ENCODE assay signal across 20 cellular contexts in genomic region chr2:36425771-36426340, GRCh38.
DNase-seq lines count a peak whose midpoint lies in the region; ATAC-seq and TF ChIP-seq lines count a peak whose summit lies in the region.
"Had no signal": no experiment of that assay in that cellular context is flagged by ENCODE, and none has a peak within 500 bp of the region (broad histone marks: within the 10 kb centered on the region; RNA-seq: fewer than 3 reads in every experiment).

No MANE protein-coding gene starts in this region.

- dilution Hi-C loops in mammary epithelial cell (cut with HindIII; ENCODE audit: low sequenced_read_pairs), result no loop called here

- no peaks in the 10 kb centered on the region for H4K20me1 ChIP-seq in mammary epithelial cell (ENCODE audit: insufficient read depth, low read length)

- ATAC-seq in GM18907 (IDR thresholded peaks at IDR 0.05; ENCODE audit: unreplicated experiment) (peak; percentile 46), HG02678 (IDR thresholded peaks at IDR 0.05; ENCODE audit: unreplicated experiment) (no peak)
- ATAC-seq in activated T-helper 17 cell treated with anti-CD3 and anti-CD28 coated beads, Interleukin-2, amount 50 U/mL, for 72 hours (replicated peaks), result peak; percentile 31
- ATAC-seq: CD8-positive, alpha-beta T cell had no signal

- H3K27me3 Mint-ChIP-seq in activated T-helper 17 cell treated with anti-CD3 and anti-CD28 coated beads, Interleukin-2, amount 50 U/mL, for 72 hours, result no peaks in the 10 kb centered on the region

- CTCF ChIA-PET in mammary epithelial cell (lab: Charles Lee; ENCODE audit: low non-redundant PET), result no interaction called here

- WGBS in mammary epithelial cell (ENCODE audit: low coverage, missing lambda C conversion rate), result 96% methylated on average over 3 of the region's 3 CpGs

- H3K27ac ChIP-seq in mammary epithelial cell (ENCODE audit: insufficient read depth, low read depth, low read length), result no peak overlapping the region
- H3K27ac ChIP-seq: 22Rv1; BLaER1 treated with 17β-estradiol and CSF1 and Interleukin-3, amounts not matched to agents 10 nM and 100 nM; Peyer's patch had no signal

- DNase-seq in AG08395 (ENCODE audit: low spot score) (peak; percentile 32), fibroblast of the aortic adventitia (ENCODE audit: low read depth) (peak; percentile 44), mammary epithelial cell (no peak), KG1 (lab: John Stamatoyannopoulos, UW) (no peak)
- no peak for DNase-seq in effector CD8-positive, alpha-beta T cell (lab: John Stamatoyannopoulos, UW)
- DNase-seq: CD8-positive, alpha-beta T cell; DMS79; H9; MM.1S; NCI-H1105; NCI-H1694; NCI-H2081 treated with DMSO at 0.1 percent for 48 hours; NCI-H446 treated with DMSO at 0.1 percent for 48 hours; NCI-H69; Peyer's patch had no signal

- peaks cover 9% of the 10 kb centered on the region for H3K36me3 ChIP-seq in mammary epithelial cell (ENCODE audit: insufficient read depth, low read length)
- H3K36me3 ChIP-seq: Peyer's patch had no signal

- H3K4me1 Mint-ChIP-seq in activated T-helper 17 cell treated with anti-CD3 and anti-CD28 coated beads, Interleukin-2, amount 50 U/mL, for 72 hours, result no peaks in the 10 kb centered on the region

- no peak overlapping the region for H3K9ac ChIP-seq in mammary epithelial cell (ENCODE audit: insufficient read depth, low read length)
- H3K9ac ChIP-seq: BLaER1 treated with 17β-estradiol and CSF1 and Interleukin-3, amounts not matched to agents 10 nM and 100 nM had no signal

- H3K9me3 ChIP-seq in mammary epithelial cell (replicated peaks; ENCODE audit: insufficient read depth, low read length), result no peaks in the 10 kb centered on the region
- H3K9me3 ChIP-seq: BLaER1 treated with 17β-estradiol and CSF1 and Interleukin-3, amounts not matched to agents 10 nM and 100 nM; Peyer's patch had no signal

- TF ChIP-seq CTCF in fibroblast of the aortic adventitia (IDR thresholded peaks at IDR 0.05; ENCODE audit: insufficient read depth, low read length), result no peak
- no peak for TF ChIP-seq CTCF in mammary epithelial cell (conservative IDR thresholded peaks at IDR 0.05 in 1 of 2, IDR thresholded peaks at IDR 0.05 in 1 of 2; ENCODE audit: extremely low read depth in 1 of 2, insufficient read depth in 1 of 2, low read depth in 1 of 2, low read length in 2 of 2)

- no peaks in the 10 kb centered on the region for H3K9me3 Mint-ChIP-seq in activated T-helper 17 cell treated with anti-CD3 and anti-CD28 coated beads, Interleukin-2, amount 50 U/mL, for 72 hours
- H3K9me3 Mint-ChIP-seq: CD8-positive, alpha-beta T cell; H9 had no signal

- no peaks in the 10 kb centered on the region for H3K4me1 ChIP-seq in mammary epithelial cell (ENCODE audit: insufficient read depth, low read length)
- H3K4me1 ChIP-seq: BLaER1 treated with 17β-estradiol and CSF1 and Interleukin-3, amounts not matched to agents 10 nM and 100 nM; Peyer's patch had no signal

- no peak overlapping the region for H3K4me3 Mint-ChIP-seq in activated T-helper 17 cell treated with anti-CD3 and anti-CD28 coated beads, Interleukin-2, amount 50 U/mL, for 72 hours
- H3K4me3 Mint-ChIP-seq: CD8-positive, alpha-beta T cell; H9 had no signal

- H3K4me3 ChIP-seq in fibroblast of the aortic adventitia (ENCODE audit: low read depth, low read length), result no peak overlapping the region
- H3K4me3 ChIP-seq in mammary epithelial cell (replicated peaks in 1 of 3; ENCODE audit: insufficient read depth in 1 of 3, low read depth in 2 of 3, low read length in 3 of 3), result no peak overlapping the region
- H3K4me3 ChIP-seq: BLaER1 treated with 17β-estradiol and CSF1 and Interleukin-3, amounts not matched to agents 10 nM and 100 nM; Peyer's patch had no signal

- in situ Hi-C loops in mammary epithelial cell (cut with MboI; ENCODE audit: low sequenced_read_pairs in 2 of 2), result no loop called here

- no TSS peak for BruUV-seq in mammary epithelial cell (replicated peaks; lab: Mats Ljungman, UMichigan)

- intact Hi-C loops in mammary epithelial cell (cut with micrococcal nuclease), result no loop called here

- H2AFZ ChIP-seq in mammary epithelial cell (ENCODE audit: low read depth, low read length), result no peak overlapping the region

- H3K79me2 ChIP-seq in mammary epithelial cell (ENCODE audit: insufficient read depth, low read length), result peaks cover 95% of the 10 kb centered on the region

- H3K36me3 Mint-ChIP-seq in activated T-helper 17 cell treated with anti-CD3 and anti-CD28 coated beads, Interleukin-2, amount 50 U/mL, for 72 hours (ENCODE audit: low read depth), result no peaks in the 10 kb centered on the region
- H3K36me3 Mint-ChIP-seq: CD8-positive, alpha-beta T cell had no signal

- no peak overlapping the region for H3K4me2 ChIP-seq in mammary epithelial cell (ENCODE audit: insufficient read depth, low read depth, low read length)
- H3K4me2 ChIP-seq: BLaER1 treated with 17β-estradiol and CSF1 and Interleukin-3, amounts not matched to agents 10 nM and 100 nM had no signal

- no peak overlapping the region for H3K27ac Mint-ChIP-seq in activated T-helper 17 cell treated with anti-CD3 and anti-CD28 coated beads, Interleukin-2, amount 50 U/mL, for 72 hours
- H3K27ac Mint-ChIP-seq: CD8-positive, alpha-beta T cell; H9 had no signal

- no peaks in the 10 kb centered on the region for H3K27me3 ChIP-seq in mammary epithelial cell (ENCODE audit: insufficient read depth, low read length)
- H3K27me3 ChIP-seq: BLaER1 treated with 17β-estradiol and CSF1 and Interleukin-3, amounts not matched to agents 10 nM and 100 nM; Peyer's patch had no signal

Comparison
In these comparisons a context has a peak if more than half of its experiments do, and no peak if none do; other contexts are left out.
1. DNase-seq: peak in AG08395 (single experiment) and fibroblast of the aortic adventitia (single experiment); none in effector CD8-positive, alpha-beta T cell (single experiment), mammary epithelial cell (single experiment) and KG1 (single experiment).